In the genomic region with DNA sequence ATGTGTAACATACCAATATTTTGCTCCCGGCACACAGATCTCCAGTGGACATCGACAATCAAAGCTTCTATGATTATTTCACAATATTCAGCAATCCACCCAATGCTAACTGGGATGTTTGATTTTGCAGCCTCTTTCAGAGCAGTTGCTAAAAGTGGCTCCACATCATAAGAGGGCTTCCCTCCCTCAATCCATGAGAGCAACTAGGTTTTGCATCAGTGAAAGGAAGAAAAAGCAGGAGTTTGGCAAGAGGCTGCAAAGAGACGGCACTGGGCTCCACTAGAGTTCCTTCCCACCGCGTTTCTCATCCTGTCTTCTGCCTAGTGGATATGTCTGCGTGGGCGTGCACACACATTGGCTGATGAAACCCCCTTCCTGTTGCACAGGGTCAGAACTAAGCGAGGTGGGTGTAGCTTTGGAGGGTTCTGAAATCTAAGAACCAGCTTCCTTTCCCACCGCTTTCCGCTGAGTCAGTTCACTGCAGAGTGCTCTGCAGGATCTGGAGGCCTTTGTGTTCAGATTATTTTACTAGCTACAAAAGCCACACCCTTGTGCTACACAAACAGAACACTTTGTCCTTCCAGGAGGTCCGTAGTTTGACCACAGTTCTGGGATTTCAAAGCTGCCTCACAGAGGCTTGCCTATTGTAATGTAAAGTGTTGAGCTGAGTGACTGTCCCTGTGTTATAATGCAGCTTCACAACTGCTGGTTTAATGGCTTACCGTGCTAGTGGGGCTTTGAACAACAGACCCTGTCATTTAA, we compare ENCODE assay signal across 8 cellular contexts. TPM values are rescaled to one million over a fixed set of nuclear protein-coding genes. Genes with fewer than 3 reads are reported as not detected.
DNase-seq lines count a peak whose midpoint lies in the region; ATAC-seq and TF ChIP-seq lines count a peak whose summit lies in the region.

No MANE protein-coding gene starts in this region.

- no peaks in the 10 kb centered on the region for H3K27me3 ChIP-seq in right atrium auricular region

- DNase-seq in NCI-H526 (lab: John Stamatoyannopoulos, UW) (peak; percentile 12 to 35), NCI-H526 treated with DMSO at 0.1 percent for 48 hours (lab: John Stamatoyannopoulos, UW) (no peak), NOMO-1 treated with dmso at 0.1 percent for 144 hours (lab: John Stamatoyannopoulos, UW; ENCODE audit: unreplicated experiment) (peak; percentile 78), right atrium auricular region (ENCODE audit: low spot score) (peak; percentile 88), posterior cingulate gyrus (peak in 7 of 10 donors; percentile 18 to 89 (median 26)), cerebellar cortex (ENCODE audit: low spot score) (no peak)

- no peak for TF ChIP-seq CTCF in right atrium auricular region (IDR thresholded peaks at IDR 0.05)

- H3K4me1 ChIP-seq in right atrium auricular region: peaks cover 0 to 48% of the 10 kb centered on the region in 2 donors

- H3K27ac ChIP-seq in angular gyrus (ENCODE audit: low read depth, low read length) (peak overlapping the region; percentile 58), right atrium auricular region (peak overlapping the region; percentile 75 to 76)

- no peak for ATAC-seq in HG03045 (IDR thresholded peaks at IDR 0.05; ENCODE audit: unreplicated experiment)

- no peaks in the 10 kb centered on the region for H3K36me3 ChIP-seq in right atrium auricular region

- no peaks in the 10 kb centered on the region for H3K9me3 ChIP-seq in right atrium auricular region

- intact Hi-C loops in posterior cingulate gyrus (cut with DNase I): no loop called here

- peak overlapping the region in 1 of 2 donors; percentile 31 for H3K4me3 ChIP-seq in right atrium auricular region

RNA-seq across cellular contexts. Expression of a gene that starts 28.1 kb away (rescaled TPM):
- total RNA-seq in right atrium auricular region: 10 to 100 TPM; 13.3 to 25.0 TPM

Comparison
In these comparisons a context has a peak if more than half of its experiments do, and no peak if none do; other contexts are left out.
1. DNase-seq: peak in NCI-H526 (2 of 2), NOMO-1 treated with dmso at 0.1 percent for 144 hours (single experiment), right atrium auricular region (single experiment) and posterior cingulate gyrus (7 of 10); none in NCI-H526 treated with DMSO at 0.1 percent for 48 hours (single experiment) and cerebellar cortex (single experiment).